ENCODE assay signal across 1 cellular context in genomic region chr5:55634204-55634785, GRCh38.
TF ChIP-seq lines count a peak whose summit lies in the region.

No MANE protein-coding gene starts in this region.

TF ChIP-seq in IMR-90, 13 proteins besides CTCF, POLR2A, EP300 and RAD21 (continued from another document):
- TF ChIP-seq SMC3 (IDR thresholded peaks at IDR 0.05; ENCODE audit: low read depth, low read length), result no peak
TF ChIP-seq in IMR-90: peak in this region for 0.
